Comparison of ENCODE assay signal across 15 cellular contexts in genomic region chr16:23286131-23286532, GRCh38. TPM values are rescaled to one million over a fixed set of nuclear protein-coding genes. Genes with fewer than 3 reads are reported as not detected.
DNase-seq lines count a peak whose midpoint lies in the region; ATAC-seq and TF ChIP-seq lines count a peak whose summit lies in the region.
"Had no signal": no experiment of that assay in that cellular context is flagged by ENCODE, and none has a peak within 500 bp of the region (broad histone marks: within the 10 kb centered on the region; RNA-seq: fewer than 3 reads in every experiment).

No MANE protein-coding gene starts in this region.

- no peaks in the 10 kb centered on the region for H3K27me3 ChIP-seq in BJ (ENCODE audit: control insufficient read depth, insufficient read depth, low read length)
- H3K27me3 ChIP-seq in CD8-positive, alpha-beta T cell (ENCODE audit: insufficient read depth, low read length), result no peaks in the 10 kb centered on the region
- H3K27me3 ChIP-seq: Peyer's patch, sigmoid colon had no signal

- no peaks in the 10 kb centered on the region for H3K36me3 ChIP-seq in BJ (ENCODE audit: control insufficient read depth, insufficient read depth, low read length)
- H3K36me3 ChIP-seq in CD8-positive, alpha-beta T cell (ENCODE audit: insufficient read depth, low read length), result no peaks in the 10 kb centered on the region
- H3K36me3 ChIP-seq: Peyer's patch, sigmoid colon had no signal

- DNase-seq in BJ (ENCODE audit: low read depth), result peak; percentile 9
- DNase-seq in HT1080 (ENCODE audit: low read depth), result peak; percentile 34
- DNase-seq in choroid plexus epithelial cell (ENCODE audit: low read depth), result peak; percentile 3
- DNase-seq in myocyte (ENCODE audit: low read depth), result peak; percentile 33
- no peak for DNase-seq in CD8-positive, alpha-beta T cell
- DNase-seq in NCI-H128 (lab: John Stamatoyannopoulos, UW; ENCODE audit: unreplicated experiment), result no peak
- no peak for DNase-seq in hypothalamus (lab: John Stamatoyannopoulos, UW)
- DNase-seq: activated naive CD8-positive, alpha-beta T cell treated with anti-CD3 and anti-CD28 coated beads for 36 hours; NCI-H2081 treated with DMSO at 0.1 percent for 48 hours; NCI-H774; Peyer's patch; sigmoid colon; T-cell had no signal

- TF ChIP-seq CTCF in BJ (IDR thresholded peaks at IDR 0.05; ENCODE audit: insufficient read depth, low read depth, low read length) (no peak), choroid plexus epithelial cell (conservative IDR thresholded peaks at IDR 0.05; ENCODE audit: low read depth, low read length) (no peak)
- TF ChIP-seq CTCF in CD8-positive, alpha-beta T cell (IDR thresholded peaks at IDR 0.05), result no peak

- no peak overlapping the region for H3K4me3 Mint-ChIP-seq in CD8-positive, alpha-beta T cell
- H3K4me3 Mint-ChIP-seq: activated naive CD8-positive, alpha-beta T cell treated with anti-CD3 and anti-CD28 coated beads for 36 hours; T-cell had no signal

- POLR2A ChIA-PET in BJ (lab: Charles Lee), result no interaction called here
- POLR2A ChIA-PET in CD8-positive, alpha-beta T cell (lab: Charles Lee), result no interaction called here

- no peaks in the 10 kb centered on the region for H3K9me3 Mint-ChIP-seq in CD8-positive, alpha-beta T cell
- H3K9me3 Mint-ChIP-seq: activated naive CD8-positive, alpha-beta T cell treated with anti-CD3 and anti-CD28 coated beads for 36 hours; T-cell had no signal

- H3K4me1 ChIP-seq in CD8-positive, alpha-beta T cell (ENCODE audit: insufficient read depth, low read length), result no peaks in the 10 kb centered on the region
- H3K4me1 ChIP-seq: Peyer's patch, sigmoid colon had no signal

- CTCF ChIA-PET in BJ (lab: Yijun Ruan, JAX), result interaction anchor here (0.8 to 1.7 kb wide), 3 partner anchors 105 to 149 kb away, joined by 3 read pairs; no protein-coding TSS in a partner anchor
- CTCF ChIA-PET in CD8-positive, alpha-beta T cell (lab: Charles Lee), result interaction anchor here (0.8 kb wide), 1 partner anchor 11 kb away, joined by 3 read pairs; no protein-coding TSS in a partner anchor

- H3K36me3 Mint-ChIP-seq in CD8-positive, alpha-beta T cell, result no peaks in the 10 kb centered on the region
- H3K36me3 Mint-ChIP-seq: activated naive CD8-positive, alpha-beta T cell treated with anti-CD3 and anti-CD28 coated beads for 36 hours; T-cell had no signal

- H3K9me3 ChIP-seq in CD8-positive, alpha-beta T cell (ENCODE audit: low read length), result no peaks in the 10 kb centered on the region
- H3K9me3 ChIP-seq: Peyer's patch, sigmoid colon had no signal

- intact Hi-C loops in CD8-positive, alpha-beta T cell (cut with DNase I, micrococcal nuclease), result no loop called here

- no peak for ATAC-seq in CD8-positive, alpha-beta T cell
- ATAC-seq in HG02840 (IDR thresholded peaks at IDR 0.05; ENCODE audit: low FRiP score, unreplicated experiment), result no peak
- ATAC-seq: T-cell had no signal

- H3K27me3 Mint-ChIP-seq in CD8-positive, alpha-beta T cell (ENCODE audit: low read depth), result peaks cover 15% of the 10 kb centered on the region

- no peak overlapping the region for H3K27ac ChIP-seq in CD8-positive, alpha-beta T cell (ENCODE audit: low read depth, low read length)
- H3K27ac ChIP-seq: Peyer's patch, sigmoid colon had no signal

- H3K4me3 ChIP-seq in BJ (ENCODE audit: low read depth, low read length), result no peak overlapping the region
- H3K4me3 ChIP-seq in choroid plexus epithelial cell (ENCODE audit: low read depth, low read length), result no peak overlapping the region
- H3K4me3 ChIP-seq in CD8-positive, alpha-beta T cell (ENCODE audit: low read depth, low read length), result no peak overlapping the region
- H3K4me3 ChIP-seq: Peyer's patch, sigmoid colon had no signal

- H3K27ac Mint-ChIP-seq in CD8-positive, alpha-beta T cell, result no peak overlapping the region
- H3K27ac Mint-ChIP-seq: activated naive CD8-positive, alpha-beta T cell treated with anti-CD3 and anti-CD28 coated beads for 36 hours; T-cell had no signal

- H3K4me1 Mint-ChIP-seq in CD8-positive, alpha-beta T cell (ENCODE audit: low read depth), result no peaks in the 10 kb centered on the region
- H3K4me1 Mint-ChIP-seq: activated naive CD8-positive, alpha-beta T cell treated with anti-CD3 and anti-CD28 coated beads for 36 hours; T-cell had no signal

RNA-seq across cellular contexts. Expression of gene SCNN1B, which starts 16.0 kb away (rescaled TPM):
- polyA plus RNA-seq in BJ (2011; rRNA removed), result not detected in 2 replicates
- not detected in 2 replicates for polyA minus RNA-seq in BJ (2011; rRNA and poly(A)+ RNA removed)
- not detected in 2 replicates for total RNA-seq in HT1080 (2014; rRNA removed; shearing (Covaris generic))
- not detected in 2 replicates for polyA plus RNA-seq in HT1080 (2015; cell fraction: cytosol; rRNA removed)
- polyA plus RNA-seq in HT1080 (2015; cell fraction: nucleus; rRNA removed), result not detected in 2 replicates
- total RNA-seq in myocyte, result not detected in 2 replicates
- not detected for polyA plus RNA-seq in myocyte (2012)
- total RNA-seq in CD8-positive, alpha-beta T cell, result not detected
- total RNA-seq: activated naive CD8-positive, alpha-beta T cell treated with anti-CD3 and anti-CD28 coated beads for 36 hours; Daoy; T-cell had no signal

Comparison
In these comparisons a context has a peak if more than half of its experiments do, and no peak if none do; other contexts are left out.
1. DNase-seq: peak in BJ (single experiment), HT1080 (single experiment), choroid plexus epithelial cell (single experiment) and myocyte (single experiment); none in CD8-positive, alpha-beta T cell (0 of 7), NCI-H128 (single experiment) and hypothalamus (0 of 51).